ENCODE assay signal across 36 cellular contexts in the genomic region with DNA sequence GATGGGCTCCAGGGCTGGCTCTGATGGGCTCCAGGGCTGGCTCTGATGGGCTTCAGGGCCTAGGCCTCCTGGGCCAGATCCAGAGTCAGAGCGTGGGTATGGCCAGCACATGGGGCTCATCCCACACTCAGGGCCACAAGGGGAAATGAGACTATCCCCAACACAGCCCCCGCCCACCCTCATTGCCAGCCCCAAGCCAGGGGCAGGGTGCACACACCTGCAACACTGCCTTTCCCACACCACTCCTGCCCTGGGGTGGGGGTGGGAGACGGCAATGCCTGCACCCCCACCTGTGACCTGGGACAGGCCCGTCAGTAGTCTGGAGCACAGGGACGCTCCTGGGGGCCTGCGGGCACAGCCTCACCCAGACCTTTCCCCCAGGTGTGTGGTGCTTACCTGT. TPM values are rescaled to one million over a fixed set of nuclear protein-coding genes. Genes with fewer than 3 reads are reported as not detected.
"Had no signal": no experiment of that assay in that cellular context is flagged by ENCODE, and none has a peak within 500 bp of the region (broad histone marks: within the 10 kb centered on the region; RNA-seq: fewer than 3 reads in every experiment).

No MANE protein-coding gene starts in this region.

- H3K4me3 Mint-ChIP-seq: activated naive CD4-positive, alpha-beta T cell treated with anti-CD3 and anti-CD28 coated beads for 36 hours; activated naive CD8-positive, alpha-beta T cell treated with anti-CD3 and anti-CD28 coated beads for 36 hours; activated T-helper 1 cell treated with anti-CD3 and anti-CD28 coated beads, Interleukin-12 subunit alpha, Interleukin-12 subunit beta, Interleukin-2, Interleukin-4 antibody, amounts not matched to agents 30 ng/mL and 10 ng/mL and 1 ng/mL, durations not matched to agents 14 hours and 24 hours and 36 hours; brain; immature natural killer cell; nephron; type B pancreatic cell had no signal

- H3K27ac ChIP-seq: adrenal gland, coronary artery, neutrophil, ovary, vagina, VCaP had no signal

- H3K27me3 Mint-ChIP-seq: activated naive CD8-positive, alpha-beta T cell treated with anti-CD3 and anti-CD28 coated beads for 36 hours; brain; type B pancreatic cell had no signal

- DNase-seq: activated CD4-positive, alpha-beta T cell treated with anti-CD3 and anti-CD28 coated beads for 4 hours; activated CD4-positive, alpha-beta T cell treated with anti-CD3 and anti-CD28 coated beads, Interleukin-2, amount 50 U/mL, for 4 hours; activated CD8-positive, alpha-beta memory T cell treated with anti-CD3 and anti-CD28 coated beads for 24 hours; activated effector memory CD4-positive, alpha-beta T cell treated with anti-CD3 and anti-CD28 coated beads, Interleukin-2, amount 50 U/mL, for 16 hours; activated naive CD4-positive, alpha-beta T cell treated with anti-CD3 and anti-CD28 coated beads for 36 hours; activated naive CD8-positive, alpha-beta T cell treated with anti-CD3 and anti-CD28 coated beads for 36 hours; aorta; effector memory CD4-positive, alpha-beta T cell; foreskin fibroblast; head of caudate nucleus; hypothalamus; immature natural killer cell; ovary; stimulated activated CD4-positive, alpha-beta T cell treated with anti-CD3 and anti-CD28 coated beads, Interleukin-15, amount 100 ng/mL, for 24 hours; stimulated activated CD4-positive, alpha-beta T cell treated with anti-CD3 and anti-CD28 coated beads, Interleukin-2, amount 100 ng/mL, for 24 hours; stimulated activated naive CD4-positive, alpha-beta T cell treated with Interleukin-2 at 50 U/mL for 16 hours; T-helper 1 cell; T-helper 9 cell had no signal

- H3K27me3 ChIP-seq: adrenal gland, dorsolateral prefrontal cortex, neutrophil, ovary, right atrium auricular region, vagina had no signal

- H3K9me3 Mint-ChIP-seq: activated naive CD4-positive, alpha-beta T cell treated with anti-CD3 and anti-CD28 coated beads for 36 hours; activated naive CD8-positive, alpha-beta T cell treated with anti-CD3 and anti-CD28 coated beads for 36 hours; activated T-helper 1 cell treated with anti-CD3 and anti-CD28 coated beads, Interleukin-12 subunit alpha, Interleukin-12 subunit beta, Interleukin-2, Interleukin-4 antibody, amounts not matched to agents 30 ng/mL and 10 ng/mL and 1 ng/mL, durations not matched to agents 14 hours and 24 hours and 36 hours; brain; immature natural killer cell; nephron; type B pancreatic cell had no signal

- H3K27ac Mint-ChIP-seq: activated naive CD4-positive, alpha-beta T cell treated with anti-CD3 and anti-CD28 coated beads for 36 hours; activated naive CD8-positive, alpha-beta T cell treated with anti-CD3 and anti-CD28 coated beads for 36 hours; activated T-helper 1 cell treated with anti-CD3 and anti-CD28 coated beads, Interleukin-12 subunit alpha, Interleukin-12 subunit beta, Interleukin-2, Interleukin-4 antibody, amounts not matched to agents 30 ng/mL and 10 ng/mL and 1 ng/mL, durations not matched to agents 14 hours and 24 hours and 36 hours; immature natural killer cell; nephron; type B pancreatic cell had no signal

- FAIRE-seq: TTC549 had no signal

- H3K36me3 Mint-ChIP-seq: type B pancreatic cell had no signal

- H3K4me3 ChIP-seq: adrenal gland, coronary artery, dorsolateral prefrontal cortex, ovary, right atrium auricular region, thoracic aorta, vagina had no signal

- H3K4me1 Mint-ChIP-seq: activated naive CD8-positive, alpha-beta T cell treated with anti-CD3 and anti-CD28 coated beads for 36 hours; immature natural killer cell had no signal

- H3K9me3 ChIP-seq: adrenal gland, neutrophil, ovary, right atrium auricular region, thoracic aorta, vagina had no signal

- H3K36me3 ChIP-seq: ovary, thoracic aorta had no signal

RNA-seq across cellular contexts. Expression of a gene that starts 28.4 kb away (rescaled TPM):
- total RNA-seq: activated naive CD4-positive, alpha-beta T cell treated with anti-CD3 and anti-CD28 coated beads for 36 hours; activated naive CD8-positive, alpha-beta T cell treated with anti-CD3 and anti-CD28 coated beads for 36 hours; activated T-helper 1 cell treated with anti-CD3 and anti-CD28 coated beads, Interleukin-12 subunit alpha, Interleukin-12 subunit beta, Interleukin-2, Interleukin-4 antibody, amounts not matched to agents 30 ng/mL and 10 ng/mL and 1 ng/mL, durations not matched to agents 14 hours and 24 hours and 36 hours; pulmonary artery endothelial cell; vagina had no signal
- polyA plus RNA-seq: aorta, immature natural killer cell had no signal

RNA-seq across cellular contexts. Expression of a gene that starts 31.8 kb away (rescaled TPM):
- total RNA-seq: activated naive CD8-positive, alpha-beta T cell treated with anti-CD3 and anti-CD28 coated beads for 36 hours; adrenal gland; aorta; cardiac septum; cerebellum; epithelial cell of proximal tubule; kidney epithelial cell; pulmonary artery endothelial cell; vagina had no signal
